In genomic region chr13:78586706-78587105, GRCh38 we compare ENCODE assay signal across 14 cellular contexts. TPM values are rescaled to one million over a fixed set of nuclear protein-coding genes. Genes with fewer than 3 reads are reported as not detected.
DNase-seq lines count a peak whose midpoint lies in the region; ATAC-seq and TF ChIP-seq lines count a peak whose summit lies in the region.
"Had no signal": no experiment of that assay in that cellular context is flagged by ENCODE, and none has a peak within 500 bp of the region (broad histone marks: within the 10 kb centered on the region; RNA-seq: fewer than 3 reads in every experiment).

No MANE protein-coding gene starts in this region.

- TF ChIP-seq POLR2A in erythroblast (IDR thresholded peaks at IDR 0.05; ENCODE audit: low read length), result no peak

- H3K27ac Mint-ChIP-seq in activated T-cell treated with anti-CD3 and anti-CD28 coated beads, Interleukin-2, amount 50 U/mL, for 72 hours, result peak overlapping the region; percentile 72
- H3K27ac Mint-ChIP-seq in activated T-cell treated with anti-CD3 and anti-CD28 coated beads, Interleukin-2, amount 50 U/mL, for 24 hours, result no peak overlapping the region
- no peak overlapping the region for H3K27ac Mint-ChIP-seq in stimulated activated effector memory CD8-positive, alpha-beta T cell treated with anti-CD3 and anti-CD28 coated beads, Interleukin-12 subunit alpha, Interleukin-12 subunit beta, amount 100 ng/mL, for 72 hours
- H3K27ac Mint-ChIP-seq: activated naive CD8-positive, alpha-beta T cell treated with anti-CD3 and anti-CD28 coated beads, Interleukin-2, amount 50 U/mL, for 24 hours; memory B cell; stimulated activated naive CD8-positive, alpha-beta T cell treated with anti-CD3 and anti-CD28 coated beads, Interleukin-15, Interleukin-2, amounts not matched to agents 100 ng/mL and 50 ng/mL, for 24 hours had no signal

- H3K36me3 Mint-ChIP-seq in activated T-cell treated with anti-CD3 and anti-CD28 coated beads, Interleukin-2, amount 50 U/mL, for 72 hours (ENCODE audit: insufficient read depth in 2 of 2), result peaks cover 5 to 7% of the 10 kb centered on the region in 2 donors
- no peaks in the 10 kb centered on the region for H3K36me3 Mint-ChIP-seq in activated T-cell treated with anti-CD3 and anti-CD28 coated beads, Interleukin-2, amount 50 U/mL, for 24 hours (ENCODE audit: low read depth)
- no peaks in the 10 kb centered on the region for H3K36me3 Mint-ChIP-seq in stimulated activated effector memory CD8-positive, alpha-beta T cell treated with anti-CD3 and anti-CD28 coated beads, Interleukin-12 subunit alpha, Interleukin-12 subunit beta, amount 100 ng/mL, for 72 hours
- H3K36me3 Mint-ChIP-seq: memory B cell had no signal

- peak overlapping the region; percentile 33 to 66 for H3K4me3 Mint-ChIP-seq in activated T-cell treated with anti-CD3 and anti-CD28 coated beads, Interleukin-2, amount 50 U/mL, for 72 hours
- H3K4me3 Mint-ChIP-seq in activated T-cell treated with anti-CD3 and anti-CD28 coated beads, Interleukin-2, amount 50 U/mL, for 24 hours, result no peak overlapping the region
- H3K4me3 Mint-ChIP-seq in stimulated activated effector memory CD8-positive, alpha-beta T cell treated with anti-CD3 and anti-CD28 coated beads, Interleukin-12 subunit alpha, Interleukin-12 subunit beta, amount 100 ng/mL, for 72 hours, result no peak overlapping the region
- H3K4me3 Mint-ChIP-seq: activated naive CD8-positive, alpha-beta T cell treated with anti-CD3 and anti-CD28 coated beads, Interleukin-2, amount 50 U/mL, for 24 hours; memory B cell; stimulated activated naive CD8-positive, alpha-beta T cell treated with anti-CD3 and anti-CD28 coated beads, Interleukin-15, Interleukin-2, amounts not matched to agents 100 ng/mL and 50 ng/mL, for 24 hours had no signal

- peaks cover 4% of the 10 kb centered on the region for H3K4me1 Mint-ChIP-seq in activated T-cell treated with anti-CD3 and anti-CD28 coated beads, Interleukin-2, amount 50 U/mL, for 72 hours (ENCODE audit: low read depth)
- H3K4me1 Mint-ChIP-seq in activated T-cell treated with anti-CD3 and anti-CD28 coated beads, Interleukin-2, amount 50 U/mL, for 24 hours (ENCODE audit: low read depth), result peaks cover 8% of the 10 kb centered on the region
- peaks cover 7% of the 10 kb centered on the region for H3K4me1 Mint-ChIP-seq in stimulated activated effector memory CD8-positive, alpha-beta T cell treated with anti-CD3 and anti-CD28 coated beads, Interleukin-12 subunit alpha, Interleukin-12 subunit beta, amount 100 ng/mL, for 72 hours
- H3K4me1 Mint-ChIP-seq: activated naive CD8-positive, alpha-beta T cell treated with anti-CD3 and anti-CD28 coated beads, Interleukin-2, amount 50 U/mL, for 24 hours; memory B cell had no signal

- DNase-seq in activated T-cell treated with anti-CD3 and anti-CD28 coated beads, Interleukin-2, amount 50 U/mL, for 72 hours, result no peak
- DNase-seq in activated T-cell treated with anti-CD3 and anti-CD28 coated beads, Interleukin-2, amount 50 U/mL, for 24 hours, result no peak
- DNase-seq in NCI-H69 (lab: John Stamatoyannopoulos, UW), result peak; percentile 7
- DNase-seq in erythroblast (lab: John Stamatoyannopoulos, UW), result peak; percentile 44 to 49
- DNase-seq in stimulated activated effector memory CD8-positive, alpha-beta T cell treated with anti-CD3 and anti-CD28 coated beads, Interleukin-12 subunit alpha, Interleukin-12 subunit beta, amount 100 ng/mL, for 72 hours (ENCODE audit: low spot score in 2 of 2), result no peak
- DNase-seq in SIG-M5 treated with dmso at 0.1 percent for 504 hours (lab: John Stamatoyannopoulos, UW; ENCODE audit: unreplicated experiment), result no peak
- no peak for DNase-seq in inferior parietal cortex (ENCODE audit: extremely low spot score)
- DNase-seq: activated CD4-positive, alpha-beta T cell treated with anti-CD3 and anti-CD28 coated beads for 48 hours; activated naive CD8-positive, alpha-beta T cell treated with anti-CD3 and anti-CD28 coated beads, Interleukin-2, amount 50 U/mL, for 24 hours; NCI-H1694 had no signal

- peaks cover 56% of the 10 kb centered on the region for H3K27me3 Mint-ChIP-seq in activated T-cell treated with anti-CD3 and anti-CD28 coated beads, Interleukin-2, amount 50 U/mL, for 72 hours (ENCODE audit: low read depth)
- H3K27me3 Mint-ChIP-seq in activated T-cell treated with anti-CD3 and anti-CD28 coated beads, Interleukin-2, amount 50 U/mL, for 24 hours, result peaks cover 79% of the 10 kb centered on the region

- ATAC-seq in activated T-cell treated with anti-CD3 and anti-CD28 coated beads, Interleukin-2, amount 50 U/mL, for 72 hours (replicated peaks in 1 of 2), result peak; percentile 24 to 52
- peak; percentile 32 for ATAC-seq in stimulated activated effector memory CD8-positive, alpha-beta T cell treated with anti-CD3 and anti-CD28 coated beads, Interleukin-12 subunit alpha, Interleukin-12 subunit beta, amount 100 ng/mL, for 72 hours
- no peak for ATAC-seq in GM19467 (IDR thresholded peaks at IDR 0.05; ENCODE audit: unreplicated experiment)
- ATAC-seq: activated naive CD8-positive, alpha-beta T cell treated with anti-CD3 and anti-CD28 coated beads, Interleukin-2, amount 50 U/mL, for 24 hours had no signal

- H3K9me3 Mint-ChIP-seq in activated T-cell treated with anti-CD3 and anti-CD28 coated beads, Interleukin-2, amount 50 U/mL, for 72 hours, result peaks cover 0 to 5% of the 10 kb centered on the region in 2 donors
- peaks cover 4% of the 10 kb centered on the region for H3K9me3 Mint-ChIP-seq in activated T-cell treated with anti-CD3 and anti-CD28 coated beads, Interleukin-2, amount 50 U/mL, for 24 hours
- H3K9me3 Mint-ChIP-seq in stimulated activated effector memory CD8-positive, alpha-beta T cell treated with anti-CD3 and anti-CD28 coated beads, Interleukin-12 subunit alpha, Interleukin-12 subunit beta, amount 100 ng/mL, for 72 hours, result peaks cover 8% of the 10 kb centered on the region

RNA-seq across cellular contexts. Expression of gene POU4F1, which starts 16.6 kb away (rescaled TPM):
- total RNA-seq in activated T-cell treated with anti-CD3 and anti-CD28 coated beads, Interleukin-2, amount 50 U/mL, for 72 hours, result under 1 TPM; 0.44 to 0.79 TPM
- total RNA-seq: esophagus muscularis mucosa had no signal

Comparison
In these comparisons a context has a peak if more than half of its experiments do, and no peak if none do; other contexts are left out.
1. H3K4me3 Mint-ChIP-seq: peak in activated T-cell treated with anti-CD3 and anti-CD28 coated beads, Interleukin-2, amount 50 U/mL, for 72 hours (2 of 2); none in activated T-cell treated with anti-CD3 and anti-CD28 coated beads, Interleukin-2, amount 50 U/mL, for 24 hours (single experiment) and stimulated activated effector memory CD8-positive, alpha-beta T cell treated with anti-CD3 and anti-CD28 coated beads, Interleukin-12 subunit alpha, Interleukin-12 subunit beta, amount 100 ng/mL, for 72 hours (single experiment).
2. DNase-seq: peak in NCI-H69 (single experiment) and erythroblast (2 of 2); none in activated T-cell treated with anti-CD3 and anti-CD28 coated beads, Interleukin-2, amount 50 U/mL, for 72 hours (0 of 2), activated T-cell treated with anti-CD3 and anti-CD28 coated beads, Interleukin-2, amount 50 U/mL, for 24 hours (single experiment), stimulated activated effector memory CD8-positive, alpha-beta T cell treated with anti-CD3 and anti-CD28 coated beads, Interleukin-12 subunit alpha, Interleukin-12 subunit beta, amount 100 ng/mL, for 72 hours (0 of 2), SIG-M5 treated with dmso at 0.1 percent for 504 hours (single experiment) and inferior parietal cortex (single experiment).